Comparison of ENCODE assay signal across 8 cellular contexts in the genomic region with DNA sequence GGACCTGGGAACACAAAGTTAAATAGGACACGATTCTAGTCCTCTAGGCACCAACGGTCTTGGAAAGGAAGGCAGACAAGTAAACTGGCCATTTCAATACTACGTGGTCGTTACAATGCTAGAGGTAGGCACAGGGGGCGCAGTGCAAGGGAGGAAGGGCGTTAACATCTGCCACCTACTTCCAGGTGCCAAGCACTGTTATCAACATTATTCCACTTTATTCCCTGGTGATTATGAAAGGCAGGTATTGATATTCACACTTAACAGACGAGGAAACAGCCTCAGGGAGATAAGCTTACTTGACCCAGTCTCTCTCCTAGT.
DNase-seq lines count a peak whose midpoint lies in the region; ATAC-seq and TF ChIP-seq lines count a peak whose summit lies in the region.

No MANE protein-coding gene starts in this region.

- peak; percentile 53 for TF ChIP-seq CTCF in HFF-Myc (IDR thresholded peaks at IDR 0.05; ENCODE audit: low read depth, low read length, missing control alignments)
- TF ChIP-seq CTCF in choroid plexus epithelial cell (conservative IDR thresholded peaks at IDR 0.05; ENCODE audit: low read depth, low read length), result peak; percentile 60

- H3K9me3 ChIP-seq in muscle layer of colon (ENCODE audit: low read length), result no peaks in the 10 kb centered on the region

- peak overlapping the region; percentile 72 for H3K9ac ChIP-seq in muscle layer of colon (ENCODE audit: low read length)

- H3K36me3 ChIP-seq in muscle layer of colon (ENCODE audit: insufficient read depth, low read length), result peaks cover 75% of the 10 kb centered on the region

- H3K27me3 ChIP-seq in muscle layer of colon (ENCODE audit: control insufficient read depth in 1 of 2, insufficient read depth in 2 of 2, low read length in 2 of 2), result no peaks in the 10 kb centered on the region

- DNase-seq in HFF-Myc (ENCODE audit: extremely low read depth, low read depth), result no peak
- peak; percentile 63 for DNase-seq in NCI-H146 treated with DMSO at 0.1 percent for 48 hours (lab: John Stamatoyannopoulos, UW; ENCODE audit: unreplicated experiment)
- no peak for DNase-seq in choroid plexus epithelial cell (ENCODE audit: low read depth)
- DNase-seq in NCI-H1092 (lab: John Stamatoyannopoulos, UW), result no peak
- DNase-seq in activated effector memory CD4-positive, alpha-beta T cell treated with anti-CD3 and anti-CD28 coated beads, Interleukin-2, amount 50 U/mL, for 16 hours, result no peak
- no peak for DNase-seq in DMS114 treated with DMSO at 0.1 percent for 48 hours (lab: John Stamatoyannopoulos, UW; ENCODE audit: unreplicated experiment)

- H3K4me3 ChIP-seq in HFF-Myc (replicated peaks; ENCODE audit: low read depth, low read length) (peak overlapping the region; percentile 72), choroid plexus epithelial cell (ENCODE audit: low read depth, low read length) (peak overlapping the region; percentile 80), muscle layer of colon (ENCODE audit: low read depth in 1 of 2, low read length in 2 of 2) (peak overlapping the region in 1 of 2 donors; percentile 62)

- H3K4me1 ChIP-seq in muscle layer of colon (ENCODE audit: insufficient read depth, low read length), result peaks cover 55% of the 10 kb centered on the region

- peak overlapping the region; percentile 82 for H3K27ac ChIP-seq in muscle layer of colon (ENCODE audit: low read depth, low read length)

- peak; percentile 3 for ATAC-seq in GM18499 (IDR thresholded peaks at IDR 0.05; ENCODE audit: insufficient read depth, unreplicated experiment)
